1 cellular context compared by ENCODE assay signal in the genomic region with DNA sequence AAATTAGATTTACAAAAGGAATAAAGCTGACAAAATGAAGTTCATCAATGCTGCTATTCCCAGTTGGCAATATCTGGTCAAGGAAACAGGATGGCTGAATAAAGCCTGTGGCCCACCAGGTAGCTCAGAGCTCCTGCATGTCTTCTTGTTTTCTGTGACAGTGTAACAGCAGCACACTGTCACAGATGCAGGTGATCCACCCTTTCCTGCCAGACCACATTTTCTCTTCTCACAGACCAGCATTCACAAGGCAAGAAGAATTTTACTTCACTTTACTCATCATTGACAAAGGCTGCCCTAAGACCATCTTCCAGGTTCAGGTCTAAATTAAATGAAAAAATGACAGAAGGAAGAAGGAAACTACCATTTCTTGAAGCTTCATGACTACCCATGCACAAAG.
TF ChIP-seq lines count a peak whose summit lies in the region.

No MANE protein-coding gene starts in this region.

TF ChIP-seq in HepG2, 621 proteins besides CTCF, POLR2A, EP300 and RAD21 (continued from another document):
- TF ChIP-seq, protein P1, sequence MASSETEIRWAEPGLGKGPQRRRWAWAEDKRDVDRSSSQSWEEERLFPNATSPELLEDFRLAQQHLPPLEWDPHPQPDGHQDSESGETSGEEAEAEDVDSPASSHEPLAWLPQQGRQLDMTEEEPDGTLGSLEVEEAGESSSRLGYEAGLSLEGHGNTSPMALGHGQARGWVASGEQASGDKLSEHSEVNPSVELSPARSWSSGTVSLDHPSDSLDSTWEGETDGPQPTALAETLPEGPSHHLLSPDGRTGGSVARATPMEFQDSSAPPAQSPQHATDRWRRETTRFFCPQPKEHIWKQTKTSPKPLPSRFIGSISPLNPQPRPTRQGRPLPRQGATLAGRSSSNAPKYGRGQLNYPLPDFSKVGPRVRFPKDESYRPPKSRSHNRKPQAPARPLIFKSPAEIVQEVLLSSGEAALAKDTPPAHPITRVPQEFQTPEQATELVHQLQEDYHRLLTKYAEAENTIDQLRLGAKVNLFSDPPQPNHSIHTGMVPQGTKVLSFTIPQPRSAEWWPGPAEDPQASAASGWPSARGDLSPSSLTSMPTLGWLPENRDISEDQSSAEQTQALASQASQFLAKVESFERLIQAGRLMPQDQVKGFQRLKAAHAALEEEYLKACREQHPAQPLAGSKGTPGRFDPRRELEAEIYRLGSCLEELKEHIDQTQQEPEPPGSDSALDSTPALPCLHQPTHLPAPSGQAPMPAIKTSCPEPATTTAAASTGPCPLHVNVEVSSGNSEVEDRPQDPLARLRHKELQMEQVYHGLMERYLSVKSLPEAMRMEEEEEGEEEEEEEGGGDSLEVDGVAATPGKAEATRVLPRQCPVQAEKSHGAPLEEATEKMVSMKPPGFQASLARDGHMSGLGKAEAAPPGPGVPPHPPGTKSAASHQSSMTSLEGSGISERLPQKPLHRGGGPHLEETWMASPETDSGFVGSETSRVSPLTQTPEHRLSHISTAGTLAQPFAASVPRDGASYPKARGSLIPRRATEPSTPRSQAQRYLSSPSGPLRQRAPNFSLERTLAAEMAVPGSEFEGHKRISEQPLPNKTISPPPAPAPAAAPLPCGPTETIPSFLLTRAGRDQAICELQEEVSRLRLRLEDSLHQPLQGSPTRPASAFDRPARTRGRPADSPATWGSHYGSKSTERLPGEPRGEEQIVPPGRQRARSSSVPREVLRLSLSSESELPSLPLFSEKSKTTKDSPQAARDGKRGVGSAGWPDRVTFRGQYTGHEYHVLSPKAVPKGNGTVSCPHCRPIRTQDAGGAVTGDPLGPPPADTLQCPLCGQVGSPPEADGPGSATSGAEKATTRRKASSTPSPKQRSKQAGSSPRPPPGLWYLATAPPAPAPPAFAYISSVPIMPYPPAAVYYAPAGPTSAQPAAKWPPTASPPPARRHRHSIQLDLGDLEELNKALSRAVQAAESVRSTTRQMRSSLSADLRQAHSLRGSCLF (CRISPR knock-in tag; IDR thresholded peaks at IDR 0.05; ENCODE audit: borderline replicate concordance): no peak
- TF ChIP-seq ZNF230 (CRISPR knock-in tag; IDR thresholded peaks at IDR 0.05) (no peak), BRCA1 (CRISPR knock-in tag; IDR thresholded peaks at IDR 0.05) (no peak), ZNF772 (CRISPR knock-in tag; IDR thresholded peaks at IDR 0.05) (no peak), ZNF496 (CRISPR knock-in tag; IDR thresholded peaks at IDR 0.05; ENCODE audit: insufficient replicate concordance) (no peak), ZNF282 (IDR thresholded peaks at IDR 0.05; ENCODE audit: partially characterized antibody) (no peak), RBFOX2 (IDR thresholded peaks at IDR 0.05; ENCODE audit: low read depth, low read length) (no peak), ONECUT2 (CRISPR knock-in tag; IDR thresholded peaks at IDR 0.05) (no peak), FIP1L1 (IDR thresholded peaks at IDR 0.05; ENCODE audit: borderline replicate concordance, insufficient read depth, low read depth, low read length) (no peak), ZNF10 (CRISPR knock-in tag; IDR thresholded peaks at IDR 0.05; ENCODE audit: borderline replicate concordance, low read depth) (no peak)
- TF ChIP-seq, protein P2, sequence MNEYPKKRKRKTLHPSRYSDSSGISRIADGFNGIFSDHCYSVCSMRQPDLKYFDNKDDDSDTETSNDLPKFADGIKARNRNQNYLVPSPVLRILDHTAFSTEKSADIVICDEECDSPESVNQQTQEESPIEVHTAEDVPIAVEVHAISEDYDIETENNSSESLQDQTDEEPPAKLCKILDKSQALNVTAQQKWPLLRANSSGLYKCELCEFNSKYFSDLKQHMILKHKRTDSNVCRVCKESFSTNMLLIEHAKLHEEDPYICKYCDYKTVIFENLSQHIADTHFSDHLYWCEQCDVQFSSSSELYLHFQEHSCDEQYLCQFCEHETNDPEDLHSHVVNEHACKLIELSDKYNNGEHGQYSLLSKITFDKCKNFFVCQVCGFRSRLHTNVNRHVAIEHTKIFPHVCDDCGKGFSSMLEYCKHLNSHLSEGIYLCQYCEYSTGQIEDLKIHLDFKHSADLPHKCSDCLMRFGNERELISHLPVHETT (CRISPR knock-in tag; conservative IDR thresholded peaks at IDR 0.05): no peak
- TF ChIP-seq, protein P3, sequence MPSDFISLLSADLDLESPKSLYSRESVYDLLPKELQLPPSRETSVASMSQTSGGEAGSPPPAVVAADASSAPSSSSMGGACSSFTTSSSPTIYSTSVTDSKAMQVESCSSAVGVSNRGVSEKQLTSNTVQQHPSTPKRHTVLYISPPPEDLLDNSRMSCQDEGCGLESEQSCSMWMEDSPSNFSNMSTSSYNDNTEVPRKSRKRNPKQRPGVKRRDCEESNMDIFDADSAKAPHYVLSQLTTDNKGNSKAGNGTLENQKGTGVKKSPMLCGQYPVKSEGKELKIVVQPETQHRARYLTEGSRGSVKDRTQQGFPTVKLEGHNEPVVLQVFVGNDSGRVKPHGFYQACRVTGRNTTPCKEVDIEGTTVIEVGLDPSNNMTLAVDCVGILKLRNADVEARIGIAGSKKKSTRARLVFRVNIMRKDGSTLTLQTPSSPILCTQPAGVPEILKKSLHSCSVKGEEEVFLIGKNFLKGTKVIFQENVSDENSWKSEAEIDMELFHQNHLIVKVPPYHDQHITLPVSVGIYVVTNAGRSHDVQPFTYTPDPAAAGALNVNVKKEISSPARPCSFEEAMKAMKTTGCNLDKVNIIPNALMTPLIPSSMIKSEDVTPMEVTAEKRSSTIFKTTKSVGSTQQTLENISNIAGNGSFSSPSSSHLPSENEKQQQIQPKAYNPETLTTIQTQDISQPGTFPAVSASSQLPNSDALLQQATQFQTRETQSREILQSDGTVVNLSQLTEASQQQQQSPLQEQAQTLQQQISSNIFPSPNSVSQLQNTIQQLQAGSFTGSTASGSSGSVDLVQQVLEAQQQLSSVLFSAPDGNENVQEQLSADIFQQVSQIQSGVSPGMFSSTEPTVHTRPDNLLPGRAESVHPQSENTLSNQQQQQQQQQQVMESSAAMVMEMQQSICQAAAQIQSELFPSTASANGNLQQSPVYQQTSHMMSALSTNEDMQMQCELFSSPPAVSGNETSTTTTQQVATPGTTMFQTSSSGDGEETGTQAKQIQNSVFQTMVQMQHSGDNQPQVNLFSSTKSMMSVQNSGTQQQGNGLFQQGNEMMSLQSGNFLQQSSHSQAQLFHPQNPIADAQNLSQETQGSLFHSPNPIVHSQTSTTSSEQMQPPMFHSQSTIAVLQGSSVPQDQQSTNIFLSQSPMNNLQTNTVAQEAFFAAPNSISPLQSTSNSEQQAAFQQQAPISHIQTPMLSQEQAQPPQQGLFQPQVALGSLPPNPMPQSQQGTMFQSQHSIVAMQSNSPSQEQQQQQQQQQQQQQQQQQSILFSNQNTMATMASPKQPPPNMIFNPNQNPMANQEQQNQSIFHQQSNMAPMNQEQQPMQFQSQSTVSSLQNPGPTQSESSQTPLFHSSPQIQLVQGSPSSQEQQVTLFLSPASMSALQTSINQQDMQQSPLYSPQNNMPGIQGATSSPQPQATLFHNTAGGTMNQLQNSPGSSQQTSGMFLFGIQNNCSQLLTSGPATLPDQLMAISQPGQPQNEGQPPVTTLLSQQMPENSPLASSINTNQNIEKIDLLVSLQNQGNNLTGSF (CRISPR knock-in tag; IDR thresholded peaks at IDR 0.05): no peak
